ENCODE assay signal across 25 cellular contexts in the genomic region with DNA sequence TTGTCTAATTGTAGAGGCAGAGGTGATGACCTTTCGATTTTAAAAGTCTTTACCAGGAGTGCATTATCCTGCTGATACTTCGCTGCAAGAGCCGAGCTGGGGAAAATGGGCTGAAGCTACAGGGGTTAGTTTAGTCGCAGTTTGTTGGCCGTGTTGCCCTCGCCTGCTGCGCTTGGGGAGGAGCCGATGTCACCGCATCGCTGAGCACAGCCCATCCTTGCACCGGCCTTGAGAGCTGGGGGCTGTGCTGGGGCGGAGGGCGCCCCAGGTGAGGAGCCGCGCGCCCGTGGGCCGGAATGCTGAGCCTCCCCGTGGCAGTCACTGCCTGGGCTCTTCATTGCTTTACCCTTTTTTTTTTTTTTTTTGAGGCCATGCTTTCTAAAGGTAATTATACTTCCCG. TPM values are rescaled to one million over a fixed set of nuclear protein-coding genes. Genes with fewer than 3 reads are reported as not detected.
DNase-seq lines count a peak whose midpoint lies in the region; TF ChIP-seq lines count a peak whose summit lies in the region.
"Had no signal": no experiment of that assay in that cellular context is flagged by ENCODE, and none has a peak within 500 bp of the region (broad histone marks: within the 10 kb centered on the region; RNA-seq: fewer than 3 reads in every experiment).

No MANE protein-coding gene starts in this region.

- dilution Hi-C loops in mammary epithelial cell (cut with HindIII; ENCODE audit: low sequenced_read_pairs): no loop called here

- H3K9me3 ChIP-seq in neuronal stem cell (replicated peaks in 1 of 2; ENCODE audit: control insufficient read depth in 2 of 2, insufficient read depth in 1 of 2, low read depth in 1 of 2, low read length in 2 of 2): peaks cover 0 to 7% of the 10 kb centered on the region in 2 donors
- H3K9me3 ChIP-seq in BE2C: no peaks in the 10 kb centered on the region
- peaks cover 27% of the 10 kb centered on the region for H3K9me3 ChIP-seq in mammary epithelial cell (replicated peaks; ENCODE audit: insufficient read depth, low read length)
- H3K9me3 ChIP-seq: psoas muscle, SK-N-SH, thoracic aorta had no signal

- no peak overlapping the region for H3K27ac Mint-ChIP-seq in CD14-positive monocyte
- H3K27ac Mint-ChIP-seq: activated CD8-positive, alpha-beta T cell treated with anti-CD3 and anti-CD28 coated beads for 36 hours; nephron; T-helper 2 cell treated with Interferon-gamma antibody and Interleukin-4, amounts not matched to agents 5 μg/mL and 100 μg/mL, for 36 hours had no signal

- DNase-seq in CD14-positive monocyte (ENCODE audit: low spot score): no peak
- peak; percentile 73 for DNase-seq in ecto neural progenitor cell (ENCODE audit: low spot score)
- peak; percentile 48 for DNase-seq in neuronal stem cell (ENCODE audit: low spot score)
- DNase-seq in BE2C: no peak
- no peak for DNase-seq in GDM1 (lab: John Stamatoyannopoulos, UW)
- DNase-seq in mammary epithelial cell: no peak
- DNase-seq: activated CD4-positive, CD25-positive, alpha-beta regulatory T cell; activated CD8-positive, alpha-beta T cell treated with anti-CD3 and anti-CD28 coated beads for 36 hours; activated gamma-delta T cell treated with Interleukin-2 at 50 U/mL for 16 hours; activated T-cell treated with anti-CD3 and anti-CD28 coated beads for 4 hours; central memory CD4-positive, alpha-beta T cell; mesendoderm; NCI-H1105 treated with DMSO at 0.1 percent for 48 hours; NCI-H2107; psoas muscle; SK-N-SH; stimulated activated CD4-positive, alpha-beta T cell treated with anti-CD3 and anti-CD28 coated beads, Interleukin-2, amount 100 ng/mL, for 48 hours; stimulated activated naive CD4-positive, alpha-beta T cell treated with Interleukin-2 at 50 U/mL for 16 hours had no signal

- peak overlapping the region; percentile 35 to 80 for H3K4me3 Mint-ChIP-seq in CD14-positive monocyte
- H3K4me3 Mint-ChIP-seq: activated CD8-positive, alpha-beta T cell treated with anti-CD3 and anti-CD28 coated beads for 36 hours; nephron had no signal

- H2BK15ac ChIP-seq in neuronal stem cell (ENCODE audit: low read length): no peak overlapping the region

- in situ Hi-C loops in mammary epithelial cell (cut with MboI; ENCODE audit: low sequenced_read_pairs in 2 of 2): no loop called here

- WGBS in neuronal stem cell (ENCODE audit: extremely low coverage in 2 of 2, insufficient read length in 2 of 2, insufficient replicate concordance in 1 of 2), 2 donors: no CpG with 5 or more reads among the region's 20 CpGs
- 45% methylated on average over 14 of the region's 20 CpGs for WGBS in mammary epithelial cell (ENCODE audit: low coverage, missing lambda C conversion rate)

- peaks cover 3% of the 10 kb centered on the region for H3K4me1 Mint-ChIP-seq in CD14-positive monocyte

- H3K4ac ChIP-seq in neuronal stem cell (ENCODE audit: low read length): no peak overlapping the region

- H3K9me3 Mint-ChIP-seq in CD14-positive monocyte: peaks cover 0 to 10% (median 6%) of the 10 kb centered on the region in 7 donors
- H3K9me3 Mint-ChIP-seq: activated CD8-positive, alpha-beta T cell treated with anti-CD3 and anti-CD28 coated beads for 36 hours had no signal

- H2BK120ac ChIP-seq in neuronal stem cell (ENCODE audit: low read depth, low read length): no peak overlapping the region

- TF ChIP-seq CTCF in CD14-positive monocyte (IDR thresholded peaks at IDR 0.05) (no peak), GM12875 (IDR thresholded peaks at IDR 0.05; ENCODE audit: borderline replicate concordance, insufficient read depth, low read depth, low read length) (no peak), BE2C (IDR thresholded peaks at IDR 0.05; ENCODE audit: low read depth, low read length) (no peak), mammary epithelial cell (conservative IDR thresholded peaks at IDR 0.05 in 1 of 2, IDR thresholded peaks at IDR 0.05 in 1 of 2; ENCODE audit: extremely low read depth in 1 of 2, insufficient read depth in 1 of 2, low read depth in 1 of 2, low read length in 2 of 2) (no peak)

- H2BK12ac ChIP-seq in neuronal stem cell (ENCODE audit: low read length): no peak overlapping the region

- H3K4me2 ChIP-seq in neuronal stem cell (ENCODE audit: insufficient read depth, low read length, poor library complexity, severe bottlenecking) (peak overlapping the region; percentile 46), mammary epithelial cell (ENCODE audit: insufficient read depth, low read depth, low read length) (no peak overlapping the region)
- H3K4me2 ChIP-seq: SK-N-SH, smooth muscle cell had no signal

- H3K9ac ChIP-seq in neuronal stem cell (ENCODE audit: low read depth, low read length, poor library complexity) (no peak overlapping the region), mammary epithelial cell (ENCODE audit: insufficient read depth, low read length) (no peak overlapping the region)
- H3K9ac ChIP-seq: SK-N-SH had no signal

- H3K27me3 ChIP-seq in neuronal stem cell (ENCODE audit: control insufficient read depth in 3 of 3, insufficient read depth in 3 of 3, low read depth in 1 of 3, low read length in 3 of 3): peaks cover 0 to 57% (median 0%) of the 10 kb centered on the region in 3 experiments
- H3K27me3 ChIP-seq in BE2C: no peaks in the 10 kb centered on the region
- no peaks in the 10 kb centered on the region for H3K27me3 ChIP-seq in mammary epithelial cell (ENCODE audit: insufficient read depth, low read length)

- no peak overlapping the region for H4K91ac ChIP-seq in neuronal stem cell (ENCODE audit: low read depth, low read length, poor library complexity)

- CTCF ChIA-PET in mammary epithelial cell (lab: Charles Lee; ENCODE audit: low non-redundant PET): no interaction called here

- H3K36me3 ChIP-seq in neuronal stem cell (replicated peaks in 1 of 2; ENCODE audit: control insufficient read depth in 2 of 2, insufficient read depth in 2 of 2, low read length in 2 of 2) (no peaks in the 10 kb centered on the region), BE2C (no peaks in the 10 kb centered on the region), mammary epithelial cell (ENCODE audit: insufficient read depth, low read length) (no peaks in the 10 kb centered on the region)

- no peak overlapping the region for H3K14ac ChIP-seq in neuronal stem cell (ENCODE audit: low read length)

- H2AFZ ChIP-seq in neuronal stem cell (ENCODE audit: low read length): no peak overlapping the region
- H2AFZ ChIP-seq in mammary epithelial cell (ENCODE audit: low read depth, low read length): no peak overlapping the region

- no peaks in the 10 kb centered on the region for H3K79me1 ChIP-seq in neuronal stem cell (ENCODE audit: low read depth, low read length)

- peak overlapping the region; percentile 82 for H2AK5ac ChIP-seq in neuronal stem cell (ENCODE audit: low read depth, low read length)

- H4K8ac ChIP-seq in neuronal stem cell (ENCODE audit: low read depth, low read length): no peak overlapping the region

- peak overlapping the region; percentile 64 for H3K27ac ChIP-seq in neuronal stem cell (replicated peaks; ENCODE audit: low read length)
- no peak overlapping the region for H3K27ac ChIP-seq in mammary epithelial cell (ENCODE audit: insufficient read depth, low read depth, low read length)
- H3K27ac ChIP-seq: HL-60, RWPE1, thoracic aorta had no signal

- H3K36me3 Mint-ChIP-seq in CD14-positive monocyte: peaks cover 29 to 35% of the 10 kb centered on the region in 2 donors

- H3K79me2 ChIP-seq in mammary epithelial cell (ENCODE audit: insufficient read depth, low read length): no peaks in the 10 kb centered on the region

- peak overlapping the region; percentile 44 for H2BK5ac ChIP-seq in neuronal stem cell (ENCODE audit: low read length)

- intact Hi-C loops in CD14-positive monocyte (cut with micrococcal nuclease) (no loop called here), mammary epithelial cell (cut with micrococcal nuclease) (no loop called here)

- no peak overlapping the region for H3K18ac ChIP-seq in neuronal stem cell (ENCODE audit: low read length)

- peaks cover 9 to 26% of the 10 kb centered on the region in 2 donors for H3K4me1 ChIP-seq in neuronal stem cell (ENCODE audit: control insufficient read depth in 2 of 2, insufficient read depth in 1 of 2, low read depth in 1 of 2, low read length in 2 of 2)
- peaks cover 8% of the 10 kb centered on the region for H3K4me1 ChIP-seq in BE2C
- no peaks in the 10 kb centered on the region for H3K4me1 ChIP-seq in mammary epithelial cell (ENCODE audit: insufficient read depth, low read length)

- BruUV-seq in mammary epithelial cell (replicated peaks; lab: Mats Ljungman, UMichigan): no TSS peak

- no peaks in the 10 kb centered on the region for H4K20me1 ChIP-seq in mammary epithelial cell (ENCODE audit: insufficient read depth, low read length)

- peaks cover 5 to 27% (median 18%) of the 10 kb centered on the region in 3 donors for H3K27me3 Mint-ChIP-seq in CD14-positive monocyte (ENCODE audit: low read depth in 3 of 3)
- H3K27me3 Mint-ChIP-seq: activated CD8-positive, alpha-beta T cell treated with anti-CD3 and anti-CD28 coated beads for 36 hours had no signal

- no peak overlapping the region for H3K23ac ChIP-seq in neuronal stem cell (ENCODE audit: low read depth, low read length, poor library complexity)

- H3K4me3 ChIP-seq in GM12875 (ENCODE audit: low read depth, low read length): peak overlapping the region; percentile 44
- H3K4me3 ChIP-seq in neuronal stem cell (ENCODE audit: low read length in 2 of 2): no peak overlapping the region
- H3K4me3 ChIP-seq in BE2C (ENCODE audit: low read depth, low read length): no peak overlapping the region
- no peak overlapping the region for H3K4me3 ChIP-seq in mammary epithelial cell (replicated peaks in 1 of 3; ENCODE audit: insufficient read depth in 1 of 3, low read depth in 2 of 3, low read length in 3 of 3)
- H3K4me3 ChIP-seq: psoas muscle, smooth muscle cell, thoracic aorta had no signal

RNA-seq across cellular contexts. Expression of a gene that starts 50.0 kb away (rescaled TPM):
- polyA plus RNA-seq in CD14-positive monocyte (1 to 10 TPM; 4.7 to 4.9 TPM), mammary epithelial cell (not detected)
- 0.28 TPM for polyA plus RNA-seq in neuronal stem cell (2013, experiment 1 of 2)
- 0.32 TPM for polyA plus RNA-seq in neuronal stem cell (2013, experiment 2 of 2)
- 4.2 TPM for polyA plus RNA-seq in BE2C (2012; ENCODE audit: insufficient read depth, insufficient read length, low read depth)
- total RNA-seq in mammary epithelial cell: not detected
- not detected for polyA minus RNA-seq in mammary epithelial cell
- total RNA-seq: smooth muscle cell had no signal
- polyA plus RNA-seq: SK-N-SH had no signal

Comparison
In these comparisons a context has a peak if more than half of its experiments do, and no peak if none do; other contexts are left out.
1. DNase-seq: peak in ecto neural progenitor cell (single experiment) and neuronal stem cell (single experiment); none in CD14-positive monocyte (single experiment), BE2C (single experiment), GDM1 (single experiment) and mammary epithelial cell (single experiment).